20 cellular contexts compared by ENCODE assay signal in the genomic region with DNA sequence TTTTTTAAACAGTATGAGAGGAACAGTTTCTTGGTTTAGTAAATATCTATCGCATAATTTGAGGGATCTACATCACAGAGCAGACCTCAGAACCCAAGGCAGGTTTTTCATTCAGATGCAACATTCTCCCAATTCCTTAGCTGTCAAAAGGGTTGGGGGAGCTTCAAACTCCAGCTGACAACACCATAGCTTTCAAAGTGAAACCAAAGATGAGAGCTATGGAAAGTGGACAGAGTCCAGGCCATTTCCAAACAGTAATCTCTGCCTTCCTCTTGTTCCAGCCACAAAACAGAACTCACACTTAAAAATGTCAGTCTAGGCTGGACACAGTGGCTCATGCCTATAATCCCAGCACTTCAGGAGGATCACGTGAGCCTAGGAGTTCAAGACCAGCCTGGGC.
DNase-seq lines count a peak whose midpoint lies in the region; ATAC-seq and TF ChIP-seq lines count a peak whose summit lies in the region.
"Had no signal": no experiment of that assay in that cellular context is flagged by ENCODE, and none has a peak within 500 bp of the region (broad histone marks: within the 10 kb centered on the region; RNA-seq: fewer than 3 reads in every experiment).

No MANE protein-coding gene starts in this region.

- CTCF ChIA-PET in IMR-90 (lab: Yijun Ruan, JAX): no interaction called here

- peaks cover under 1% of the 10 kb centered on the region for H3K9me3 ChIP-seq in IMR-90 (ENCODE audit: control insufficient read depth, insufficient read depth, low read length)
- H3K9me3 ChIP-seq: SJSA1 had no signal

- H3K36me3 ChIP-seq in ACC112 (ENCODE audit: insufficient read depth, low read length) (no peaks in the 10 kb centered on the region), IMR-90 (ENCODE audit: control insufficient read depth, insufficient read depth, low read length) (no peaks in the 10 kb centered on the region)
- H3K36me3 ChIP-seq: HAP-1, SJSA1 had no signal

- H2AK5ac ChIP-seq in IMR-90 (ENCODE audit: low read depth, low read length): no peak overlapping the region

- no peak overlapping the region for H3K18ac ChIP-seq in IMR-90 (ENCODE audit: low read depth, low read length)

- H4K91ac ChIP-seq in IMR-90 (ENCODE audit: insufficient read depth, low read depth, low read length): no peak overlapping the region

- H2AFZ ChIP-seq in ACC112 (ENCODE audit: low read length, unreplicated experiment) (no peak overlapping the region), IMR-90 (replicated peaks; ENCODE audit: low read length, poor library complexity) (no peak overlapping the region)

- ATAC-seq in IMR-90 (ENCODE audit: low read depth) (no peak), left lobe of liver (peak; percentile 83), HG03520 (IDR thresholded peaks at IDR 0.05; ENCODE audit: unreplicated experiment) (no peak)
- ATAC-seq: Right ventricle myocardium inferior had no signal

- H3K56ac ChIP-seq in IMR-90 (ENCODE audit: extremely low read depth, insufficient read depth, low read length): no peak overlapping the region

- H3K27me3 ChIP-seq in ACC112 (ENCODE audit: insufficient read depth, low read length) (peaks cover 35% of the 10 kb centered on the region), IMR-90 (ENCODE audit: control insufficient read depth, insufficient read depth, low read length) (peaks cover 42% of the 10 kb centered on the region)
- H3K27me3 ChIP-seq: SJSA1 had no signal

- no peak overlapping the region for H2BK120ac ChIP-seq in IMR-90 (ENCODE audit: low read depth, low read length)

- no peak overlapping the region for H3K9ac ChIP-seq in IMR-90 (ENCODE audit: low read depth, low read length)

- TF ChIP-seq POLR2A in IMR-90 (IDR thresholded peaks at IDR 0.05; ENCODE audit: low read depth, low read length): no peak

- H2BK20ac ChIP-seq in IMR-90 (ENCODE audit: low read depth, low read length): no peak overlapping the region

- 40% methylated on average over 1 of the region's 2 CpGs; no CpG with 5 or more reads in 1 of the 2 experiments for WGBS in IMR-90 (ENCODE audit: extremely low coverage in 2 of 2, insufficient read length in 1 of 2), 2 experiments

- no TSS peak for BruUV-seq in IMR-90 (replicated peaks; lab: Mats Ljungman, UMichigan)

- H3K79me2 ChIP-seq in ACC112 (ENCODE audit: control insufficient read depth, insufficient read depth, low read length, unreplicated experiment): no peaks in the 10 kb centered on the region

- peak overlapping the region; percentile 30 for H3K4me2 ChIP-seq in IMR-90 (ENCODE audit: low read depth, low read length)

- no peaks in the 10 kb centered on the region for H3K9me1 ChIP-seq in IMR-90 (ENCODE audit: insufficient read depth, low read length)

- no peaks in the 10 kb centered on the region for H3K4me1 ChIP-seq in ACC112 (ENCODE audit: control insufficient read depth, insufficient read depth, low read length, unreplicated experiment)
- H3K4me1 ChIP-seq in IMR-90 (ENCODE audit: control insufficient read depth, insufficient read depth, low read length): no peaks in the 10 kb centered on the region
- H3K4me1 ChIP-seq: HAP-1, SJSA1 had no signal

- no peak overlapping the region for H2AK9ac ChIP-seq in IMR-90 (replicated peaks; ENCODE audit: low read depth, low read length, poor library complexity)

- H4K5ac ChIP-seq in IMR-90 (ENCODE audit: low read depth, low read length): no peak overlapping the region

- no peak overlapping the region for H3K27ac ChIP-seq in ACC112 (ENCODE audit: low read depth, low read length)
- H3K27ac ChIP-seq in IMR-90 (ENCODE audit: insufficient read depth, low read length): no peak overlapping the region
- H3K27ac ChIP-seq: SJSA1 had no signal

- intact Hi-C loops in IMR-90 (cut with micrococcal nuclease): no loop called here

- DNase-seq in IMR-90: no peak
- DNase-seq in choroid plexus epithelial cell (ENCODE audit: low read depth): peak; percentile 16
- DNase-seq in left lobe of liver (ENCODE audit: low spot score): no peak
- DNase-seq in midbrain (lab: John Stamatoyannopoulos, UW): no peak
- no peak for DNase-seq in NCI-H2196 treated with DMSO at 0.1 percent for 48 hours (lab: John Stamatoyannopoulos, UW; ENCODE audit: unreplicated experiment)
- DNase-seq in GM10266 (ENCODE audit: extremely low spot score): no peak
- DNase-seq: EL, GF-D8, MV-4-11, NCI-H1105 treated with DMSO at 0.1 percent for 48 hours, NCI-H2081, NCI-H2171, NCI-H446, NCI-H526, OCI-M1 had no signal

- no peaks in the 10 kb centered on the region for H3K79me1 ChIP-seq in IMR-90 (ENCODE audit: low read depth in 1 of 2, low read length in 2 of 2)

- H3K23ac ChIP-seq in IMR-90 (ENCODE audit: low read depth, low read length): no peak overlapping the region

- H4K20me1 ChIP-seq in IMR-90 (ENCODE audit: insufficient read depth, low read length): no peaks in the 10 kb centered on the region

- no peak overlapping the region for H3K14ac ChIP-seq in IMR-90 (replicated peaks; ENCODE audit: low read depth, low read length)

- no peak overlapping the region for H4K8ac ChIP-seq in IMR-90 (ENCODE audit: low read depth in 2 of 2, low read length in 2 of 2)

- POLR2A ChIA-PET in IMR-90 (lab: Charles Lee; ENCODE audit: unreplicated experiment): no interaction called here

- no peak overlapping the region for H2BK5ac ChIP-seq in IMR-90 (ENCODE audit: low read depth, low read length, poor library complexity, severe bottlenecking)

- H3K4me3 ChIP-seq in ACC112 (ENCODE audit: low read depth, low read length) (0 out of 2 replicates have a peak overlapping the region, but pooled peaks have one; percentile 14), IMR-90 (ENCODE audit: insufficient read depth, low read depth, low read length) (no peak overlapping the region), choroid plexus epithelial cell (ENCODE audit: low read depth, low read length) (no peak overlapping the region)
- H3K4me3 ChIP-seq: HAP-1, SJSA1 had no signal

- no peak for TF ChIP-seq CTCF in IMR-90 (conservative IDR thresholded peaks at IDR 0.05; ENCODE audit: low read depth, low read length)
- TF ChIP-seq CTCF in choroid plexus epithelial cell (conservative IDR thresholded peaks at IDR 0.05; ENCODE audit: low read depth, low read length): no peak
- no peak for TF ChIP-seq CTCF in GM10266 (IDR thresholded peaks at IDR 0.05; ENCODE audit: control insufficient read depth, insufficient read depth, low read depth, missing control alignments)

- in situ Hi-C loops in IMR-90 (cut with MboI; ENCODE audit: low sequenced_read_pairs): no loop called here

- dilution Hi-C loops in IMR-90 (cut with HindIII; ENCODE audit: low sequenced_read_pairs, unreplicated experiment): no loop called here

- H3K4ac ChIP-seq in IMR-90 (ENCODE audit: low read depth, low read length): no peak overlapping the region

- H2BK15ac ChIP-seq in IMR-90 (ENCODE audit: low read depth, low read length): no peak overlapping the region

- TF ChIP-seq RAD21 in IMR-90 (IDR thresholded peaks at IDR 0.05; ENCODE audit: low read length): no peak

TF ChIP-seq in IMR-90, 13 proteins besides CTCF, POLR2A, EP300 and RAD21:
- no peak for TF ChIP-seq NFE2L2 (IDR thresholded peaks at IDR 0.05; ENCODE audit: low read depth, low read length)
- TF ChIP-seq, protein P1, sequence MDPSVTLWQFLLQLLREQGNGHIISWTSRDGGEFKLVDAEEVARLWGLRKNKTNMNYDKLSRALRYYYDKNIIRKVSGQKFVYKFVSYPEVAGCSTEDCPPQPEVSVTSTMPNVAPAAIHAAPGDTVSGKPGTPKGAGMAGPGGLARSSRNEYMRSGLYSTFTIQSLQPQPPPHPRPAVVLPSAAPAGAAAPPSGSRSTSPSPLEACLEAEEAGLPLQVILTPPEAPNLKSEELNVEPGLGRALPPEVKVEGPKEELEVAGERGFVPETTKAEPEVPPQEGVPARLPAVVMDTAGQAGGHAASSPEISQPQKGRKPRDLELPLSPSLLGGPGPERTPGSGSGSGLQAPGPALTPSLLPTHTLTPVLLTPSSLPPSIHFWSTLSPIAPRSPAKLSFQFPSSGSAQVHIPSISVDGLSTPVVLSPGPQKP (IDR thresholded peaks at IDR 0.05; ENCODE audit: borderline replicate concordance, low read depth, low read length): no peak
- no peak for TF ChIP-seq CEBPB (IDR thresholded peaks at IDR 0.05; ENCODE audit: low read depth, low read length)
- TF ChIP-seq RFX5 (IDR thresholded peaks at IDR 0.05; ENCODE audit: low read depth, low read length): no peak
- no peak for TF ChIP-seq CHD1 (IDR thresholded peaks at IDR 0.05; ENCODE audit: low read depth, low read length)
- TF ChIP-seq FOS (IDR thresholded peaks at IDR 0.05; ENCODE audit: low read depth, low read length): no peak
- TF ChIP-seq MAFK (IDR thresholded peaks at IDR 0.05; ENCODE audit: low read depth, low read length): no peak
- no peak for TF ChIP-seq MXI1 (IDR thresholded peaks at IDR 0.05; ENCODE audit: borderline replicate concordance, low read depth, low read length)
- TF ChIP-seq MAZ (IDR thresholded peaks at IDR 0.05; ENCODE audit: borderline replicate concordance, low read depth, low read length): no peak
- no peak for TF ChIP-seq SMC3 (IDR thresholded peaks at IDR 0.05; ENCODE audit: low read depth, low read length)
- TF ChIP-seq, protein P2, sequence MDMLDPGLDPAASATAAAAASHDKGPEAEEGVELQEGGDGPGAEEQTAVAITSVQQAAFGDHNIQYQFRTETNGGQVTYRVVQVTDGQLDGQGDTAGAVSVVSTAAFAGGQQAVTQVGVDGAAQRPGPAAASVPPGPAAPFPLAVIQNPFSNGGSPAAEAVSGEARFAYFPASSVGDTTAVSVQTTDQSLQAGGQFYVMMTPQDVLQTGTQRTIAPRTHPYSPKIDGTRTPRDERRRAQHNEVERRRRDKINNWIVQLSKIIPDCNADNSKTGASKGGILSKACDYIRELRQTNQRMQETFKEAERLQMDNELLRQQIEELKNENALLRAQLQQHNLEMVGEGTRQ (IDR thresholded peaks at IDR 0.05; ENCODE audit: low read depth, low read length): no peak
- no peak for TF ChIP-seq RCOR1 (IDR thresholded peaks at IDR 0.05; ENCODE audit: insufficient replicate concordance, low read length)
- TF ChIP-seq BHLHE40 (IDR thresholded peaks at IDR 0.05; ENCODE audit: low read depth, low read length): no peak
